ENCODE assay signal across 15 cellular contexts in the genomic region with DNA sequence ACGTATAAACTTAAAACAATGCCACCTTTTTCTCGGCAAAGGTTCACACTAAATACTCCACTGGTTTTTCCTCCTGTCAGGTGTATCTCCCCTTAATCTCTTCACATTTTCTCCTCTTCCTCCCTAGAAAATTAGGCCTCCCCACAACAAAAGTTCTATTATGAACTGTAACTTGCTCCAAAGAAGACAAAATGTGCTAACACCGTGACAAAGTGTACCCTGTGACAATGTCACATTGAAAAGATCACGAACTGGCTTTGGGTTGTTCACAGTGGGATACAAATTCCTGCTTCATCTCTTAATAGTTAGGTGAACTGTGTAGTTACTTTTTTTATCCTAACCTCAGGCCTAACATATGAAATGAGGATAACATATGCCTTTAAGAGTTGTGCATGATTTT. TPM values are rescaled to one million over a fixed set of nuclear protein-coding genes. Genes with fewer than 3 reads are reported as not detected.
DNase-seq lines count a peak whose midpoint lies in the region; ATAC-seq and TF ChIP-seq lines count a peak whose summit lies in the region.
"Had no signal": no experiment of that assay in that cellular context is flagged by ENCODE, and none has a peak within 500 bp of the region (broad histone marks: within the 10 kb centered on the region; RNA-seq: fewer than 3 reads in every experiment).

No MANE protein-coding gene starts in this region.

- H3K4me1 ChIP-seq in CD8-positive, alpha-beta T cell (ENCODE audit: insufficient read depth, low read length) = peaks cover 33% of the 10 kb centered on the region
- H3K4me1 ChIP-seq in GM23338 (ENCODE audit: insufficient read depth) = peaks cover 57% of the 10 kb centered on the region

- peaks cover 19% of the 10 kb centered on the region for H3K36me3 Mint-ChIP-seq in CD8-positive, alpha-beta T cell
- peaks cover 43% of the 10 kb centered on the region for H3K36me3 Mint-ChIP-seq in GM23338 (ENCODE audit: low read depth)
- H3K36me3 Mint-ChIP-seq in activated CD8-positive, alpha-beta T cell treated with anti-CD3 and anti-CD28 coated beads for 36 hours (ENCODE audit: low read depth) = peaks cover 47% of the 10 kb centered on the region
- peaks cover 0 to 3% of the 10 kb centered on the region in 2 donors for H3K36me3 Mint-ChIP-seq in CD14-positive monocyte

- H3K4me2 ChIP-seq in GM23338 = peak overlapping the region; percentile 71
- H3K4me2 ChIP-seq: BLaER1, SK-N-SH had no signal

- H2AFZ ChIP-seq in GM23338 = no peak overlapping the region

- H3K27me3 ChIP-seq in CD8-positive, alpha-beta T cell (ENCODE audit: insufficient read depth, low read length) = no peaks in the 10 kb centered on the region
- no peaks in the 10 kb centered on the region for H3K27me3 ChIP-seq in GM23338 (ENCODE audit: insufficient read depth)
- H3K27me3 ChIP-seq: BLaER1, esophagus squamous epithelium, transverse colon had no signal

- no peak overlapping the region for H3K4me3 Mint-ChIP-seq in CD8-positive, alpha-beta T cell
- H3K4me3 Mint-ChIP-seq in GM23338 = peak overlapping the region; percentile 42; the same call in 2 of the 3 replicates
- H3K4me3 Mint-ChIP-seq in activated CD8-positive, alpha-beta T cell treated with anti-CD3 and anti-CD28 coated beads for 36 hours = no peak overlapping the region
- no peak overlapping the region for H3K4me3 Mint-ChIP-seq in CD14-positive monocyte

- H3K4me1 Mint-ChIP-seq in CD8-positive, alpha-beta T cell (ENCODE audit: low read depth) = peaks cover 72% of the 10 kb centered on the region
- H3K4me1 Mint-ChIP-seq in GM23338 = peaks cover 53% of the 10 kb centered on the region
- peaks cover 59% of the 10 kb centered on the region for H3K4me1 Mint-ChIP-seq in activated CD8-positive, alpha-beta T cell treated with anti-CD3 and anti-CD28 coated beads for 36 hours (ENCODE audit: low read depth)
- peaks cover 35% of the 10 kb centered on the region for H3K4me1 Mint-ChIP-seq in CD14-positive monocyte

- H3K79me2 ChIP-seq in GM23338 (replicated peaks; ENCODE audit: insufficient read depth) = peaks cover 100% of the 10 kb centered on the region

- 0 out of 2 replicates have a peak, but pooled peaks cover 3% of the 10 kb centered on the region for H3F3A ChIP-seq in GM23338 (replicated peaks; ENCODE audit: low read depth)

- intact Hi-C loops in CD8-positive, alpha-beta T cell (cut with DNase I, micrococcal nuclease) = no loop called here
- intact Hi-C loops in activated CD8-positive, alpha-beta T cell treated with anti-CD3 and anti-CD28 coated beads for 36 hours (cut with micrococcal nuclease) = no loop called here
- intact Hi-C loops in CD14-positive monocyte (cut with micrococcal nuclease) = no loop called here

- peak overlapping the region; percentile 46 for H3K27ac Mint-ChIP-seq in CD8-positive, alpha-beta T cell
- H3K27ac Mint-ChIP-seq in GM23338 (no peak overlapping the region), CD14-positive monocyte (peak overlapping the region in 3 of 7 donors; percentile 5 to 49 (median 8))
- peak overlapping the region; percentile 41 for H3K27ac Mint-ChIP-seq in activated CD8-positive, alpha-beta T cell treated with anti-CD3 and anti-CD28 coated beads for 36 hours

- no peaks in the 10 kb centered on the region for H3K9me3 ChIP-seq in CD8-positive, alpha-beta T cell (ENCODE audit: low read length)
- H3K9me3 ChIP-seq: BLaER1, esophagus squamous epithelium, SK-N-SH, transverse colon had no signal

- no peak for DNase-seq in CD8-positive, alpha-beta T cell
- DNase-seq in GM23338 (ENCODE audit: low spot score) (no peak), left lobe of liver (ENCODE audit: low spot score) (no peak), CD14-positive monocyte (ENCODE audit: low spot score) (no peak), GOT3 (lab: John Stamatoyannopoulos, UW) (no peak)
- DNase-seq in activated CD8-positive, alpha-beta T cell treated with anti-CD3 and anti-CD28 coated beads for 36 hours = no peak
- no peak for DNase-seq in effector CD8-positive, alpha-beta T cell (lab: John Stamatoyannopoulos, UW)
- DNase-seq: esophagus squamous epithelium; NCI-H2107; right cardiac atrium; SK-N-SH; stimulated activated CD4-positive, alpha-beta T cell treated with anti-CD3 and anti-CD28 coated beads, Interleukin-2, amount 100 ng/mL, for 24 hours; transverse colon had no signal

- H3K27me3 Mint-ChIP-seq in CD8-positive, alpha-beta T cell (ENCODE audit: low read depth) = no peaks in the 10 kb centered on the region
- peaks cover 7% of the 10 kb centered on the region for H3K27me3 Mint-ChIP-seq in GM23338 (ENCODE audit: insufficient read depth, low read depth, poor library complexity)
- H3K27me3 Mint-ChIP-seq in activated CD8-positive, alpha-beta T cell treated with anti-CD3 and anti-CD28 coated beads for 36 hours = no peaks in the 10 kb centered on the region
- H3K27me3 Mint-ChIP-seq in CD14-positive monocyte (ENCODE audit: low read depth in 3 of 3) = no peaks in the 10 kb centered on the region

- no peaks in the 10 kb centered on the region for H3K9me2 ChIP-seq in GM23338 (ENCODE audit: insufficient read depth)
- H3K9me2 ChIP-seq: SK-N-SH had no signal

- H4K20me1 ChIP-seq in GM23338 (replicated peaks; ENCODE audit: insufficient read depth) = peaks cover 80% of the 10 kb centered on the region

- no peaks in the 10 kb centered on the region for H3K36me3 ChIP-seq in CD8-positive, alpha-beta T cell (ENCODE audit: insufficient read depth, low read length)
- H3K36me3 ChIP-seq in GM23338 (ENCODE audit: insufficient read depth) = no peaks in the 10 kb centered on the region
- H3K36me3 ChIP-seq: transverse colon had no signal

- no peaks in the 10 kb centered on the region for H3K9me3 Mint-ChIP-seq in CD8-positive, alpha-beta T cell
- H3K9me3 Mint-ChIP-seq in GM23338 (no peaks in the 10 kb centered on the region), CD14-positive monocyte (no peaks in the 10 kb centered on the region)
- H3K9me3 Mint-ChIP-seq in activated CD8-positive, alpha-beta T cell treated with anti-CD3 and anti-CD28 coated beads for 36 hours = no peaks in the 10 kb centered on the region

- H3K27ac ChIP-seq in CD8-positive, alpha-beta T cell (ENCODE audit: low read depth, low read length) = no peak overlapping the region
- peak overlapping the region; percentile 34; the same call in 1 of the 2 replicates for H3K27ac ChIP-seq in GM23338 (ENCODE audit: low read depth)
- H3K27ac ChIP-seq: BLaER1, esophagus squamous epithelium, transverse colon had no signal

- H3K4me3 ChIP-seq in CD8-positive, alpha-beta T cell (ENCODE audit: low read depth, low read length) = no peak overlapping the region
- H3K4me3 ChIP-seq in GM23338 = peak overlapping the region; percentile 42
- H3K4me3 ChIP-seq: BLaER1, esophagus squamous epithelium, transverse colon had no signal

- POLR2A ChIA-PET in CD8-positive, alpha-beta T cell (lab: Charles Lee) = no interaction called here
- POLR2A ChIA-PET in activated CD8-positive, alpha-beta T cell treated with anti-CD3 and anti-CD28 coated beads for 36 hours (lab: Charles Lee) = interaction anchor here (1.3 kb wide), 1 partner anchor 28 kb away, joined by 3 read pairs; no protein-coding TSS in a partner anchor

- TF ChIP-seq CTCF in CD8-positive, alpha-beta T cell (IDR thresholded peaks at IDR 0.05) = no peak
- no peak for TF ChIP-seq CTCF in GM23338 (conservative IDR thresholded peaks at IDR 0.05; ENCODE audit: low read depth in 2 of 2)
- TF ChIP-seq CTCF in activated CD8-positive, alpha-beta T cell treated with anti-CD3 and anti-CD28 coated beads for 36 hours (IDR thresholded peaks at IDR 0.05) = no peak
- TF ChIP-seq CTCF in CD14-positive monocyte (IDR thresholded peaks at IDR 0.05) = no peak

- CTCF ChIA-PET in CD8-positive, alpha-beta T cell (lab: Charles Lee) = interaction anchor here (1.0 to 2.0 kb wide), 2 partner anchors 33 to 34 kb away, joined by 3 to 5 read pairs; no protein-coding TSS in a partner anchor
- CTCF ChIA-PET in activated CD8-positive, alpha-beta T cell treated with anti-CD3 and anti-CD28 coated beads for 36 hours (lab: Charles Lee) = interaction anchor here (1.3 to 3.7 kb wide), 3 partner anchors 12 to 33 kb away, joined by 4 to 12 read pairs (median 6); no protein-coding TSS in a partner anchor

- no peak for ATAC-seq in CD8-positive, alpha-beta T cell
- no peak for ATAC-seq in GM23338
- ATAC-seq in activated CD8-positive, alpha-beta T cell treated with anti-CD3 and anti-CD28 coated beads for 36 hours = no peak
- ATAC-seq in left lobe of liver = peak; percentile 13
- ATAC-seq in GM18858 (IDR thresholded peaks at IDR 0.05; ENCODE audit: unreplicated experiment) = no peak
- ATAC-seq: right cardiac atrium had no signal

RNA-seq across cellular contexts. Expression of a gene that starts 6.0 kb away (rescaled TPM):
- total RNA-seq in CD8-positive, alpha-beta T cell = 10 to 100 TPM; 70.5 to 95.3 TPM
- total RNA-seq in GM23338 (2014; rRNA removed; shearing (Covaris generic)) = 296 and 307 TPM in 2 replicates
- polyA plus RNA-seq in GM23338 (2016; fragmentation: Nextera tagmentation; extraction: Ambion mirVana) (239 and 255 TPM in 2 replicates), CD14-positive monocyte (1 to 10 TPM; 4.2 to 4.9 TPM)
- total RNA-seq in activated CD8-positive, alpha-beta T cell treated with anti-CD3 and anti-CD28 coated beads for 36 hours = 100 to 1,000 TPM; 145 to 177 TPM
- 72.3 TPM for total RNA-seq in left lobe of liver

RNA-seq across cellular contexts. Expression of a gene that starts 31.3 kb away (rescaled TPM):
- 10 to 100 TPM; 14.0 to 15.9 TPM for total RNA-seq in CD8-positive, alpha-beta T cell
- 9.1 and 14.8 TPM in 2 replicates for total RNA-seq in GM23338 (2014; rRNA removed; shearing (Covaris generic))
- polyA plus RNA-seq in GM23338 (2016; fragmentation: Nextera tagmentation; extraction: Ambion mirVana) (6.4 and 7.1 TPM in 2 replicates), CD14-positive monocyte (10 to 100 TPM; 31.5 to 32.2 TPM)
- 10 to 100 TPM; 20.1 to 22.5 TPM for total RNA-seq in activated CD8-positive, alpha-beta T cell treated with anti-CD3 and anti-CD28 coated beads for 36 hours
- 20.7 TPM for total RNA-seq in left lobe of liver
